Comparison of ENCODE assay signal across 1 cellular context in genomic region chr1:91757760-91758545, GRCh38.
TF ChIP-seq lines count a peak whose summit lies in the region.

No MANE protein-coding gene starts in this region.

TF ChIP-seq in GM23338, 12 proteins besides CTCF, POLR2A, EP300 and RAD21:
- TF ChIP-seq ZNF462 (CRISPR knock-in tag; IDR thresholded peaks at IDR 0.05) (no peak), ZNF331 (CRISPR knock-in tag; IDR thresholded peaks at IDR 0.05; ENCODE audit: low read depth) (no peak), STAT1 (IDR thresholded peaks at IDR 0.05; ENCODE audit: unreplicated experiment) (no peak), NANOG (IDR thresholded peaks at IDR 0.05; ENCODE audit: borderline replicate concordance) (no peak), EZH2phosphoT487 (IDR thresholded peaks at IDR 0.05; ENCODE audit: unreplicated experiment) (no peak)
